23 cellular contexts compared by ENCODE assay signal in genomic region chr3:64878372-64878771, GRCh38.
DNase-seq lines count a peak whose midpoint lies in the region; ATAC-seq and TF ChIP-seq lines count a peak whose summit lies in the region.
"Had no signal": no experiment of that assay in that cellular context is flagged by ENCODE, and none has a peak within 500 bp of the region (broad histone marks: within the 10 kb centered on the region; RNA-seq: fewer than 3 reads in every experiment).

No MANE protein-coding gene starts in this region.

- POLR2A ChIA-PET in IMR-90 (lab: Charles Lee; ENCODE audit: unreplicated experiment) = no interaction called here

- H3K36me3 ChIP-seq in IMR-90 (ENCODE audit: control insufficient read depth, insufficient read depth, low read length) (no peaks in the 10 kb centered on the region), mucosa of descending colon (ENCODE audit: low read depth) (no peaks in the 10 kb centered on the region)
- H3K36me3 ChIP-seq: cardiac muscle cell, left ventricle myocardium inferior, WERI-Rb-1 had no signal

- no peak overlapping the region for H2BK5ac ChIP-seq in IMR-90 (ENCODE audit: low read depth, low read length, poor library complexity, severe bottlenecking)

- in situ Hi-C loops in IMR-90 (cut with MboI; ENCODE audit: low sequenced_read_pairs) = no loop called here

- no peak overlapping the region for H3K23ac ChIP-seq in IMR-90 (ENCODE audit: low read depth, low read length)

- no peak overlapping the region for H2AK5ac ChIP-seq in IMR-90 (ENCODE audit: low read depth, low read length)

- TF ChIP-seq POLR2A in IMR-90 (IDR thresholded peaks at IDR 0.05; ENCODE audit: low read depth, low read length) = no peak

- no peaks in the 10 kb centered on the region for H3K79me1 ChIP-seq in IMR-90 (ENCODE audit: low read depth in 1 of 2, low read length in 2 of 2)

- no peak overlapping the region for H3K18ac ChIP-seq in IMR-90 (ENCODE audit: low read depth, low read length)

- H4K5ac ChIP-seq in IMR-90 (ENCODE audit: low read depth, low read length) = no peak overlapping the region

- WGBS in IMR-90 (ENCODE audit: extremely low coverage in 2 of 2, insufficient read length in 1 of 2), 2 experiments = no CpG with 5 or more reads among the region's 2 CpGs

- H3K9me3 ChIP-seq in IMR-90 (ENCODE audit: control insufficient read depth, insufficient read depth, low read length) = no peaks in the 10 kb centered on the region
- H3K9me3 ChIP-seq in mucosa of descending colon = no peaks in the 10 kb centered on the region
- H3K9me3 ChIP-seq: psoas muscle, tibial nerve had no signal

- ATAC-seq in IMR-90 (ENCODE audit: low read depth) = peak; percentile 64
- peak; percentile 42 for ATAC-seq in mucosa of descending colon
- ATAC-seq in HG03469 (IDR thresholded peaks at IDR 0.05; ENCODE audit: unreplicated experiment) = no peak
- ATAC-seq: activated naive CD8-positive, alpha-beta T cell treated with anti-CD3 and anti-CD28 coated beads, Interleukin-2, amount 50 U/mL, for 24 hours; HCT116 had no signal

- no peaks in the 10 kb centered on the region for H4K20me1 ChIP-seq in IMR-90 (ENCODE audit: insufficient read depth, low read length)

- H4K91ac ChIP-seq in IMR-90 (ENCODE audit: insufficient read depth, low read depth, low read length) = no peak overlapping the region

- no peak overlapping the region for H4K8ac ChIP-seq in IMR-90 (ENCODE audit: low read depth in 2 of 2, low read length in 2 of 2)

- no peak overlapping the region for H3K14ac ChIP-seq in IMR-90 (replicated peaks; ENCODE audit: low read depth, low read length)

- TF ChIP-seq RAD21 in IMR-90 (IDR thresholded peaks at IDR 0.05; ENCODE audit: low read length) = no peak

- no peak overlapping the region for H3K56ac ChIP-seq in IMR-90 (ENCODE audit: extremely low read depth, insufficient read depth, low read length)

- BruUV-seq in IMR-90 (replicated peaks; lab: Mats Ljungman, UMichigan) = no TSS peak

- no peaks in the 10 kb centered on the region for H3K9me1 ChIP-seq in IMR-90 (ENCODE audit: insufficient read depth, low read length)

- no peak overlapping the region for H3K9ac ChIP-seq in IMR-90 (ENCODE audit: low read depth, low read length)

- intact Hi-C loops in IMR-90 (cut with micrococcal nuclease) = no loop called here
- intact Hi-C loops in mucosa of descending colon (cut with DNase I, micrococcal nuclease) = no loop called here

- peak; percentile 62 for DNase-seq in IMR-90
- DNase-seq in T1000 (lab: John Stamatoyannopoulos, UW) = peak; percentile 6
- peak; percentile 54 for DNase-seq in fibroblast of mammary gland (ENCODE audit: low read depth)
- DNase-seq in mucosa of descending colon = no peak
- no peak for DNase-seq in HK-2 (ENCODE audit: unreplicated experiment)
- DNase-seq in pons (ENCODE audit: low spot score) = no peak
- DNase-seq in ureter (ENCODE audit: low spot score) = no peak
- DNase-seq: activated CD4-positive, alpha-beta T cell treated with anti-CD3 and anti-CD28 coated beads, Interleukin-2, amount 50 U/mL, for 4 hours; activated effector memory CD4-positive, alpha-beta T cell treated with anti-CD3 and anti-CD28 coated beads, Interleukin-2, amount 50 U/mL, for 16 hours; activated naive CD8-positive, alpha-beta T cell treated with anti-CD3 and anti-CD28 coated beads, Interleukin-2, amount 50 U/mL, for 24 hours; CD8-positive, alpha-beta memory T cell; DMS79; glutamatergic neuron; left ventricle myocardium inferior; NCI-H69; psoas muscle; stimulated activated naive CD4-positive, alpha-beta T cell treated with Interleukin-2 at 50 U/mL for 16 hours; T-helper 2 cell; WERI-Rb-1 had no signal

- H2BK20ac ChIP-seq in IMR-90 (ENCODE audit: low read depth, low read length) = no peak overlapping the region

- no peak overlapping the region for H2BK15ac ChIP-seq in IMR-90 (ENCODE audit: low read depth, low read length)

- no peak overlapping the region for H2AFZ ChIP-seq in IMR-90 (replicated peaks; ENCODE audit: low read length, poor library complexity)

- TF ChIP-seq CTCF in IMR-90 (conservative IDR thresholded peaks at IDR 0.05; ENCODE audit: low read depth, low read length) (no peak), fibroblast of mammary gland (conservative IDR thresholded peaks at IDR 0.05; ENCODE audit: control insufficient read depth, insufficient read depth, low read depth, low read length) (no peak), mucosa of descending colon (IDR thresholded peaks at IDR 0.05) (no peak)

- H3K4me3 ChIP-seq in IMR-90 (ENCODE audit: insufficient read depth, low read depth, low read length) (no peak overlapping the region), fibroblast of mammary gland (ENCODE audit: control insufficient read depth, low read depth, low read length) (no peak overlapping the region), mucosa of descending colon (no peak overlapping the region)
- H3K4me3 ChIP-seq: cardiac muscle cell, left ventricle myocardium inferior, psoas muscle, tibial nerve had no signal

- no peak overlapping the region for H3K4ac ChIP-seq in IMR-90 (ENCODE audit: low read depth, low read length)

- CTCF ChIA-PET in IMR-90 (lab: Yijun Ruan, JAX) = no interaction called here

- no peak overlapping the region for H3K27ac ChIP-seq in IMR-90 (ENCODE audit: insufficient read depth, low read length)
- H3K27ac ChIP-seq: cardiac muscle cell, left ventricle myocardium inferior, psoas muscle, tibial nerve, WERI-Rb-1 had no signal

- H2AK9ac ChIP-seq in IMR-90 (replicated peaks; ENCODE audit: low read depth, low read length, poor library complexity) = no peak overlapping the region

- no peaks in the 10 kb centered on the region for H3K27me3 ChIP-seq in IMR-90 (ENCODE audit: control insufficient read depth, insufficient read depth, low read length)
- H3K27me3 ChIP-seq: cardiac muscle cell, tibial nerve had no signal

- H2BK120ac ChIP-seq in IMR-90 (ENCODE audit: low read depth, low read length) = no peak overlapping the region

- H3K4me2 ChIP-seq in IMR-90 (ENCODE audit: low read depth, low read length) = no peak overlapping the region

- dilution Hi-C loops in IMR-90 (cut with HindIII; ENCODE audit: low sequenced_read_pairs, unreplicated experiment) = no loop called here

- H3K4me1 ChIP-seq in IMR-90 (ENCODE audit: control insufficient read depth, insufficient read depth, low read length) (no peaks in the 10 kb centered on the region; the same call in 1 of the 2 replicates), mucosa of descending colon (ENCODE audit: low read depth) (no peaks in the 10 kb centered on the region)
- H3K4me1 ChIP-seq: psoas muscle had no signal

TF ChIP-seq in IMR-90, 13 proteins besides CTCF, POLR2A, EP300 and RAD21:
- no peak for TF ChIP-seq CEBPB (IDR thresholded peaks at IDR 0.05; ENCODE audit: low read depth, low read length)
- 0 out of 2 replicates have a peak, but pooled peaks have one; percentile 20 for TF ChIP-seq FOS (IDR thresholded peaks at IDR 0.05; ENCODE audit: low read depth, low read length)
- no peak for TF ChIP-seq RFX5 (IDR thresholded peaks at IDR 0.05; ENCODE audit: low read depth, low read length)
- no peak for TF ChIP-seq MAFK (IDR thresholded peaks at IDR 0.05; ENCODE audit: low read depth, low read length)

Comparison
In these comparisons a context has a peak if more than half of its experiments do, and no peak if none do; other contexts are left out.
1. DNase-seq: peak in IMR-90 (single experiment), T1000 (single experiment) and fibroblast of mammary gland (single experiment); none in mucosa of descending colon (0 of 3), HK-2 (single experiment), pons (single experiment) and ureter (single experiment).